19 cellular contexts compared by ENCODE assay signal in genomic region chr22:47604563-47604962, GRCh38.
DNase-seq lines count a peak whose midpoint lies in the region; ATAC-seq and TF ChIP-seq lines count a peak whose summit lies in the region.
"Had no signal": no experiment of that assay in that cellular context is flagged by ENCODE, and none has a peak within 500 bp of the region (broad histone marks: within the 10 kb centered on the region; RNA-seq: fewer than 3 reads in every experiment).

No MANE protein-coding gene starts in this region.

- no peaks in the 10 kb centered on the region for H3K36me3 ChIP-seq in sigmoid colon
- H3K36me3 ChIP-seq: BLaER1 had no signal

- TF ChIP-seq EP300 in sigmoid colon (IDR thresholded peaks at IDR 0.05) = no peak

- intact Hi-C loops in sigmoid colon (cut with DNase I) = no loop called here

- 68 to 83% methylated on average over 3 of the region's 3 CpGs for WGBS in sigmoid colon, 2 donors

- ATAC-seq in left lobe of liver (no peak), GM18861 (IDR thresholded peaks at IDR 0.05; ENCODE audit: unreplicated experiment) (no peak), GM19023 (IDR thresholded peaks at IDR 0.05; ENCODE audit: unreplicated experiment) (no peak)
- ATAC-seq: Panc1 had no signal

- DNase-seq in activated effector memory CD4-positive, alpha-beta T cell treated with anti-CD3 and anti-CD28 coated beads, Interleukin-2, amount 50 U/mL, for 16 hours = peak; percentile 25
- no peak for DNase-seq in activated effector memory CD4-positive, alpha-beta T cell treated with Interleukin-2 at 50 U/mL for 16 hours
- DNase-seq in left lobe of liver (ENCODE audit: low spot score) = peak; percentile 4
- DNase-seq in sigmoid colon = peak; percentile 9
- no peak for DNase-seq in GM03348 (ENCODE audit: low spot score)
- DNase-seq: 8988T; ACHN; CD4-positive, CD25-positive, alpha-beta regulatory T cell; NCI-H1048; NCI-H1417 treated with DMSO at 0.1 percent for 48 hours; NCI-H1694 treated with DMSO at 0.1 percent for 48 hours; NCI-H2081; NCI-H2227 treated with DMSO at 0.1 percent for 48 hours; SHP77 treated with DMSO at 0.1 percent for 48 hours had no signal

- no peaks in the 10 kb centered on the region for H3K9me3 ChIP-seq in sigmoid colon

- H3K27me3 ChIP-seq in sigmoid colon = peaks cover 0 to 37% (median 5%) of the 10 kb centered on the region in 3 donors
- H3K27me3 ChIP-seq: BLaER1 had no signal

- no peak for TF ChIP-seq CTCF in sigmoid colon (IDR thresholded peaks at IDR 0.05)

- H3K27ac ChIP-seq in sigmoid colon = no peak overlapping the region
- H3K27ac ChIP-seq: BLaER1, HL-60 had no signal

- no peak for TF ChIP-seq POLR2A in sigmoid colon (IDR thresholded peaks at IDR 0.05)

- no peak overlapping the region for H3K4me3 ChIP-seq in sigmoid colon
- H3K4me3 ChIP-seq: BLaER1 had no signal

- no peaks in the 10 kb centered on the region for H3K4me1 ChIP-seq in sigmoid colon
- H3K4me1 ChIP-seq: BLaER1 had no signal

Comparison
In these comparisons a context has a peak if more than half of its experiments do, and no peak if none do; other contexts are left out.
1. DNase-seq: peak in activated effector memory CD4-positive, alpha-beta T cell treated with anti-CD3 and anti-CD28 coated beads, Interleukin-2, amount 50 U/mL, for 16 hours (single experiment), left lobe of liver (single experiment) and sigmoid colon (single experiment); none in activated effector memory CD4-positive, alpha-beta T cell treated with Interleukin-2 at 50 U/mL for 16 hours (single experiment) and GM03348 (single experiment).